Comparison of ENCODE assay signal across 1 cellular context in genomic region chr1:158101944-158102343, GRCh38.
A peak's percentile ranks its signal among the peaks of the same experiment; 100 is the strongest.
TF ChIP-seq lines count a peak whose summit lies in the region.

No MANE protein-coding gene starts in this region.

TF ChIP-seq in IMR-90, 13 proteins besides CTCF, POLR2A, EP300 and RAD21 (continued from another document):
- TF ChIP-seq FOS (IDR thresholded peaks at IDR 0.05; ENCODE audit: low read depth, low read length), result 0 out of 2 replicates have a peak, but pooled peaks have one; percentile 7
- peak; percentile 78 for TF ChIP-seq BHLHE40 (IDR thresholded peaks at IDR 0.05; ENCODE audit: low read depth, low read length)
